In genomic region chr1:211654838-211655787, GRCh38 we compare ENCODE assay signal across 8 cellular contexts. TPM values are rescaled to one million over a fixed set of nuclear protein-coding genes. Genes with fewer than 3 reads are reported as not detected.
DNase-seq lines count a peak whose midpoint lies in the region; ATAC-seq and TF ChIP-seq lines count a peak whose summit lies in the region.

No MANE protein-coding gene starts in this region.

- no peak for TF ChIP-seq EP300 in Ishikawa (IDR thresholded peaks at IDR 0.05; ENCODE audit: borderline replicate concordance)

- H3K27me3 ChIP-seq in OCI-LY3 (ENCODE audit: low read depth, low read length) = peaks cover 13% of the 10 kb centered on the region; the same call in 1 of the 2 replicates

- peaks cover 7% of the 10 kb centered on the region for H3K36me3 Mint-ChIP-seq in Calu3 (ENCODE audit: insufficient read depth, unreplicated experiment)
- no peaks in the 10 kb centered on the region for H3K36me3 Mint-ChIP-seq in naive thymus-derived CD8-positive, alpha-beta T cell
- no peaks in the 10 kb centered on the region for H3K36me3 Mint-ChIP-seq in stimulated activated effector memory CD8-positive, alpha-beta T cell treated with anti-CD3 and anti-CD28 coated beads, Interleukin-12 subunit alpha, Interleukin-12 subunit beta, amount 100 ng/mL, for 72 hours

- no TSS peak for BruUV-seq in Calu3 (replicated peaks; lab: Mats Ljungman, UMichigan)

- H3K27me3 Mint-ChIP-seq in Calu3 (ENCODE audit: unreplicated experiment) = no peaks in the 10 kb centered on the region
- H3K27me3 Mint-ChIP-seq in naive thymus-derived CD8-positive, alpha-beta T cell = peaks cover 0 to 10% (median 3%) of the 10 kb centered on the region in 5 donors

- TF ChIP-seq CTCF in Calu3 (IDR thresholded peaks at IDR 0.05; ENCODE audit: unreplicated experiment) (peak; percentile 93), OCI-LY3 (IDR thresholded peaks at IDR 0.05; ENCODE audit: low read depth, low read length) (peak; percentile 99), epithelial cell of proximal tubule (conservative IDR thresholded peaks at IDR 0.05; ENCODE audit: low read depth, low read length) (peak; percentile 98)

- H3K4me2 ChIP-seq in OCI-LY3 (ENCODE audit: low read length) = peak overlapping the region; percentile 50

- no peak overlapping the region for H3K27ac Mint-ChIP-seq in Calu3 (ENCODE audit: unreplicated experiment)
- no peak overlapping the region for H3K27ac Mint-ChIP-seq in naive thymus-derived CD8-positive, alpha-beta T cell
- no peak overlapping the region for H3K27ac Mint-ChIP-seq in stimulated activated effector memory CD8-positive, alpha-beta T cell treated with anti-CD3 and anti-CD28 coated beads, Interleukin-12 subunit alpha, Interleukin-12 subunit beta, amount 100 ng/mL, for 72 hours

- H4K20me1 ChIP-seq in OCI-LY3 (ENCODE audit: insufficient read depth, low read length) = no peaks in the 10 kb centered on the region

- CTCF ChIA-PET in Calu3 (lab: Charles Lee) = interaction anchor here (1.2 to 3.5 kb wide), 5 partner anchors 20 to 140 kb away, joined by 3 to 20 read pairs (median 7); partner anchors contain the start of gene SLC30A1

- no peak overlapping the region for H3K9ac ChIP-seq in OCI-LY3 (ENCODE audit: low read length)

- no peaks in the 10 kb centered on the region for H3K36me3 ChIP-seq in OCI-LY3 (replicated peaks; ENCODE audit: low read depth, low read length)

- H3K4me1 ChIP-seq in OCI-LY3 (ENCODE audit: low read length) = peaks cover 2% of the 10 kb centered on the region

- peaks cover 16% of the 10 kb centered on the region for H3K4me1 Mint-ChIP-seq in Calu3 (ENCODE audit: low read depth, unreplicated experiment)
- no peaks in the 10 kb centered on the region for H3K4me1 Mint-ChIP-seq in naive thymus-derived CD8-positive, alpha-beta T cell
- H3K4me1 Mint-ChIP-seq in stimulated activated effector memory CD8-positive, alpha-beta T cell treated with anti-CD3 and anti-CD28 coated beads, Interleukin-12 subunit alpha, Interleukin-12 subunit beta, amount 100 ng/mL, for 72 hours = no peaks in the 10 kb centered on the region

- no peaks in the 10 kb centered on the region for H3K9me3 Mint-ChIP-seq in Calu3 (ENCODE audit: low read depth, unreplicated experiment)
- H3K9me3 Mint-ChIP-seq in naive thymus-derived CD8-positive, alpha-beta T cell = no peaks in the 10 kb centered on the region
- no peaks in the 10 kb centered on the region for H3K9me3 Mint-ChIP-seq in stimulated activated effector memory CD8-positive, alpha-beta T cell treated with anti-CD3 and anti-CD28 coated beads, Interleukin-12 subunit alpha, Interleukin-12 subunit beta, amount 100 ng/mL, for 72 hours

- no peaks in the 10 kb centered on the region for H3K79me2 ChIP-seq in OCI-LY3 (ENCODE audit: low read length)

- H2AFZ ChIP-seq in OCI-LY3 (ENCODE audit: low read depth, low read length) = peak overlapping the region; percentile 45; the same call in 1 of the 2 replicates

- H3K4me3 Mint-ChIP-seq in Calu3 (ENCODE audit: low read depth, unreplicated experiment) = no peak overlapping the region
- no peak overlapping the region for H3K4me3 Mint-ChIP-seq in naive thymus-derived CD8-positive, alpha-beta T cell
- no peak overlapping the region for H3K4me3 Mint-ChIP-seq in stimulated activated effector memory CD8-positive, alpha-beta T cell treated with anti-CD3 and anti-CD28 coated beads, Interleukin-12 subunit alpha, Interleukin-12 subunit beta, amount 100 ng/mL, for 72 hours

- POLR2A ChIA-PET in naive thymus-derived CD8-positive, alpha-beta T cell (lab: Charles Lee) = no interaction called here

- intact Hi-C loops in Calu3 (cut with micrococcal nuclease; ENCODE audit: unreplicated experiment) = loop anchor here (1.0 to 5.0 kb wide), 4 partner anchors 79 to 518 kb away; no protein-coding TSS in a partner anchor

- peak; percentile 93 for DNase-seq in Calu3
- DNase-seq in activated T-cell treated with anti-CD3 and anti-CD28 coated beads for 1 hour (ENCODE audit: low read depth) = peak; percentile 74
- DNase-seq in epithelial cell of proximal tubule (ENCODE audit: low read depth) = no peak
- DNase-seq in naive thymus-derived CD8-positive, alpha-beta T cell = peak; percentile 63 to 87 (median 76)
- peak; percentile 80 to 88 for DNase-seq in stimulated activated effector memory CD8-positive, alpha-beta T cell treated with anti-CD3 and anti-CD28 coated beads, Interleukin-12 subunit alpha, Interleukin-12 subunit beta, amount 100 ng/mL, for 72 hours (ENCODE audit: low spot score in 2 of 2)

- ATAC-seq in GM21447 (IDR thresholded peaks at IDR 0.05; ENCODE audit: unreplicated experiment) = peak; percentile 67
- ATAC-seq in naive thymus-derived CD8-positive, alpha-beta T cell = peak; percentile 97 to 99
- ATAC-seq in stimulated activated effector memory CD8-positive, alpha-beta T cell treated with anti-CD3 and anti-CD28 coated beads, Interleukin-12 subunit alpha, Interleukin-12 subunit beta, amount 100 ng/mL, for 72 hours = peak; percentile 89

- no peak overlapping the region for H3K27ac ChIP-seq in OCI-LY3 (ENCODE audit: low read length)

- TF ChIP-seq RAD21 in Ishikawa (IDR thresholded peaks at IDR 0.05; ENCODE audit: low read depth) = peak; percentile 98

- no peaks in the 10 kb centered on the region for H3K9me3 ChIP-seq in OCI-LY3 (ENCODE audit: insufficient read depth, low read length)

- H3K4me3 ChIP-seq in OCI-LY3 (ENCODE audit: low read length) = no peak overlapping the region
- no peak overlapping the region for H3K4me3 ChIP-seq in epithelial cell of proximal tubule (ENCODE audit: low read depth, low read length)

TF ChIP-seq in Ishikawa, 13 proteins besides CTCF, POLR2A, EP300 and RAD21:
- TF ChIP-seq TCF12 (IDR thresholded peaks at IDR 0.05; ENCODE audit: low read depth) (no peak), ZBTB7A (IDR thresholded peaks at IDR 0.05; ENCODE audit: low read depth) (no peak), REST (IDR thresholded peaks at IDR 0.05; ENCODE audit: low read depth) (no peak), FOXM1 (IDR thresholded peaks at IDR 0.05; ENCODE audit: borderline replicate concordance, low read depth) (no peak), USF1 (IDR thresholded peaks at IDR 0.05) (no peak), MAX (IDR thresholded peaks at IDR 0.05) (no peak), NFIC (IDR thresholded peaks at IDR 0.05) (no peak), EGR1 (IDR thresholded peaks at IDR 0.05) (no peak), YY1 (IDR thresholded peaks at IDR 0.05; ENCODE audit: low read depth) (no peak), CEBPB (IDR thresholded peaks at IDR 0.05) (no peak), TEAD4 (IDR thresholded peaks at IDR 0.05) (no peak), CREB1 (IDR thresholded peaks at IDR 0.05; ENCODE audit: low read depth) (no peak)

RNA-seq across cellular contexts. Expression of gene NEK2, which starts 20.3 kb away (rescaled TPM):
- total RNA-seq in Calu3 (2022) (32.7 and 43.2 TPM in 2 replicates), epithelial cell of proximal tubule (28.0 and 36.4 TPM in 2 replicates)
- under 1 TPM in 1 of 2 experiments, not detected in 1; 0.16 TPM for total RNA-seq in naive thymus-derived CD8-positive, alpha-beta T cell
- polyA plus RNA-seq in naive thymus-derived CD8-positive, alpha-beta T cell = under 1 TPM in 1 of 3 donors, not detected in 2; 0.60 TPM

Comparison
In these comparisons a context has a peak if more than half of its experiments do, and no peak if none do; other contexts are left out.
1. RNA of gene NEK2, which starts 20.3 kb away (total RNA-seq): 32.7 to 43.2 TPM in Calu3 and 28.0 to 36.4 TPM in epithelial cell of proximal tubule; 0.16 TPM in naive thymus-derived CD8-positive, alpha-beta T cell; every median in the first group is over 10 times any median in the second.
2. Peak in every context shown above with its lines, with median percentiles within 50 percentile points of each other: CTCF ChIP-seq and ATAC-seq.